ENCODE assay signal across 1 cellular context in the genomic region with DNA sequence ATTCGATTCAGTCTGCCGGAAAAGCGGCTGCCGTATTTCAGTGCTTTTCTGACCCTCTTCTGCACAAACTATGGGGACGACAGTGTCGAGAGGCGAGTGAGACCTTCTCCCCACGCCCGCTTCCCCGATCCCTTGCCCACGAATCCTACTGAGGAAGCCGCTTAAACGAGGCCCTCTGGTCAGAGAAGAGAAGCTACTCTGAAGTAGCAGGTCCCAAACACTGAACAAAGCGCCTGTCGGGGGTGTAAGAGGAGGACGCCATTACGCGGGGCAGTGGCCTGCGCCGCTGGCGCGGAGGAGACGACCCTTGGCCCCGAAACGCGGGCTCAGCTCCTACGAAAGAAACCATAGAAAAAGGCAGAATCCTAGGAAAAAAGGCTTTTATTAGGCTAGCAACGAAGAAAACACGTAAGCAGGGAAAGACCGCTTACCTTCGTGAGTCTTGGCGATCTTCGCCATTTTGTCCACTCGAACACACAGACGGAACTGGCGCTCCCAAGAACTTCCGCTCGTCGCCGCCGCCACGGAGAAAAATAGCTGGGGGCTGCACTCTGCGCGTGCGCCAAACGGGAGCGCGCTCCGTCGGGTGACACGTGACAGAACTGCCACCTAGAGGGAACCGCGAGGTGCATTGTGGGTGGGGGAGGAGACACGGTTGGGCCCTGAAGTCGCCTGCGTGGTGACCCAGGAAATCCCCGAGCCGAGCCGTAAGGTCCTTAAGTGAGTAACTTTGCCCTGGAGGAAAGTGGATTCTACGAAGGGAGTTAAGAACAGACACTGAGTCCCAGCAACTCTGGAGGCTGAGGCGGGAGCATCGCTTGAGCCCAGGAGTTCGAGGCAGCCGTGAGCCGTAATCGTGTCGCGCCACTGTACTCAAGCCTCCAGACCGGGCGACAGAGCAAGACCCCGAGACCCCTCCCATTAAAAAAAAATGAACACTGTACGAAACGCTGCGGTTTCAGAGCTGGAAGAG.
TF ChIP-seq lines count a peak whose summit lies in the region.

Gene SF3B1 (minus strand): TSS at position 488 of the 973 bp plus-strand sequence. CDS start 29 bp downstream, at position 459.

TF ChIP-seq in K562, 482 proteins besides CTCF, POLR2A, EP300 and RAD21 (continued from another document and continues in another):
- TF ChIP-seq CHD7 (IDR thresholded peaks at IDR 0.05; ENCODE audit: low read depth, low read length) (no peak), KLF16 (IDR thresholded peaks at IDR 0.05) (0 out of 2 replicates have a peak, but pooled peaks have one; percentile 6), FOXK2 (conservative IDR thresholded peaks at IDR 0.05 in 1 of 2, IDR thresholded peaks at IDR 0.05 in 1 of 2; ENCODE audit: low read depth in 2 of 2) (peak; percentile 33 to 73; a peak in 3 of 4 replicates), CC2D1A (IDR thresholded peaks at IDR 0.05) (no peak), SMC3 (conservative IDR thresholded peaks at IDR 0.05; ENCODE audit: insufficient read depth, low read depth, low read length) (no peak), L3MBTL2 (IDR thresholded peaks at IDR 0.05) (peak; percentile 77), KLF13 (tag; IDR thresholded peaks at IDR 0.05; ENCODE audit: borderline replicate concordance, low read depth) (no peak), MBD2 (IDR thresholded peaks at IDR 0.05; ENCODE audit: borderline replicate concordance, low read depth) (peak; percentile 47; the same call in 1 of the 2 replicates), ZNF639 (CRISPR knock-in tag; conservative IDR thresholded peaks at IDR 0.05 in 1 of 2, IDR thresholded peaks at IDR 0.05 in 1 of 2) (no peak), ZBTB2 (IDR thresholded peaks at IDR 0.05) (peak; percentile 85; the same call in 1 of the 2 replicates), POLR2G (IDR thresholded peaks at IDR 0.05; ENCODE audit: low read depth, low read length) (peak; percentile 87), FOSL1 (tag; conservative IDR thresholded peaks at IDR 0.05) (0 out of 2 replicates have a peak, but pooled peaks have one; percentile 9), EP400 (IDR thresholded peaks at IDR 0.05) (peak; percentile 92), MEIS2 (IDR thresholded peaks at IDR 0.05; ENCODE audit: partially characterized antibody) (peak; percentile 80), NRF1 (conservative IDR thresholded peaks at IDR 0.05 in 1 of 2, IDR thresholded peaks at IDR 0.05 in 1 of 2) (peak; percentile 96 to 97), ZNF436 (CRISPR knock-in tag; IDR thresholded peaks at IDR 0.05) (no peak), GATAD2B (IDR thresholded peaks at IDR 0.05; ENCODE audit: borderline replicate concordance) (no peak), RB1 (IDR thresholded peaks at IDR 0.05; ENCODE audit: low read depth) (no peak), THAP12 (CRISPR knock-in tag; IDR thresholded peaks at IDR 0.05) (peak; percentile 44; the same call in 1 of the 2 replicates), SMAD1 (IDR thresholded peaks at IDR 0.05; ENCODE audit: low read depth, low read length, partially characterized antibody) (peak; percentile 73), TBL1XR1 (IDR thresholded peaks at IDR 0.05; ENCODE audit: low read length in 2 of 2) (peak in 1 of 2 experiments; percentile 13; a peak in 1 of 4 replicates), TAF9B (IDR thresholded peaks at IDR 0.05; ENCODE audit: partially characterized antibody) (peak; percentile 85), POLR2AphosphoS5 (IDR thresholded peaks at IDR 0.05; ENCODE audit: control insufficient read depth, insufficient read depth, low read depth, low read length) (peak; percentile 86), ETV5 (CRISPR knock-in tag; IDR thresholded peaks at IDR 0.05; ENCODE audit: low read depth) (0 out of 2 replicates have a peak, but pooled peaks have one; percentile 17), XRCC5 (IDR thresholded peaks at IDR 0.05; ENCODE audit: low read depth, low read length) (0 out of 2 replicates have a peak, but pooled peaks have one; percentile 12)
- TF ChIP-seq, protein P1, sequence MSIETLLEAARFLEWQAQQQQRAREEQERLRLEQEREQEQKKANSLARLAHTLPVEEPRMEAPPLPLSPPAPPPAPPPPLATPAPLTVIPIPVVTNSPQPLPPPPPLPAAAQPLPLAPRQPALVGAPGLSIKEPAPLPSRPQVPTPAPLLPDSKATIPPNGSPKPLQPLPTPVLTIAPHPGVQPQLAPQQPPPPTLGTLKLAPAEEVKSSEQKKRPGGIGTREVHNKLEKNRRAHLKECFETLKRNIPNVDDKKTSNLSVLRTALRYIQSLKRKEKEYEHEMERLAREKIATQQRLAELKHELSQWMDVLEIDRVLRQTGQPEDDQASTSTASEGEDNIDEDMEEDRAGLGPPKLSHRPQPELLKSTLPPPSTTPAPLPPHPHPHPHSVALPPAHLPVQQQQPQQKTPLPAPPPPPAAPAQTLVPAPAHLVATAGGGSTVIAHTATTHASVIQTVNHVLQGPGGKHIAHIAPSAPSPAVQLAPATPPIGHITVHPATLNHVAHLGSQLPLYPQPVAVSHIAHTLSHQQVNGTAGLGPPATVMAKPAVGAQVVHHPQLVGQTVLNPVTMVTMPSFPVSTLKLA (conservative IDR thresholded peaks at IDR 0.05) = peak; percentile 75 to 83
- TF ChIP-seq, protein P2, sequence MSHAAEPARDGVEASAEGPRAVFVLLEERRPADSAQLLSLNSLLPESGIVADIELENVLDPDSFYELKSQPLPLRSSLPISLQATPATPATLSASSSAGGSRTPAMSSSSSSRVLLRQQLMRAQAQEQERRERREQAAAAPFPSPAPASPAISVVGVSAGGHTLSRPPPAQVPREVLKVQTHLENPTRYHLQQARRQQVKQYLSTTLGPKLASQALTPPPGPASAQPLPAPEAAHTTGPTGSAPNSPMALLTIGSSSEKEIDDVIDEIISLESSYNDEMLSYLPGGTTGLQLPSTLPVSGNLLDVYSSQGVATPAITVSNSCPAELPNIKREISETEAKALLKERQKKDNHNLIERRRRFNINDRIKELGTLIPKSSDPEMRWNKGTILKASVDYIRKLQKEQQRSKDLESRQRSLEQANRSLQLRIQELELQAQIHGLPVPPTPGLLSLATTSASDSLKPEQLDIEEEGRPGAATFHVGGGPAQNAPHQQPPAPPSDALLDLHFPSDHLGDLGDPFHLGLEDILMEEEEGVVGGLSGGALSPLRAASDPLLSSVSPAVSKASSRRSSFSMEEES (CRISPR knock-in tag; IDR thresholded peaks at IDR 0.05) = peak; percentile 95
